In genomic region chr2:189002079-189002478, GRCh38 we compare ENCODE assay signal across 16 cellular contexts. TPM values are rescaled to one million over a fixed set of nuclear protein-coding genes. Genes with fewer than 3 reads are reported as not detected.
DNase-seq lines count a peak whose midpoint lies in the region; ATAC-seq, FAIRE-seq and TF ChIP-seq lines count a peak whose summit lies in the region.
"Had no signal": no experiment of that assay in that cellular context is flagged by ENCODE, and none has a peak within 500 bp of the region (broad histone marks: within the 10 kb centered on the region; RNA-seq: fewer than 3 reads in every experiment).

No MANE protein-coding gene starts in this region.

- TF ChIP-seq CTCF in PC-3 (conservative IDR thresholded peaks at IDR 0.05; ENCODE audit: low read depth, low read length) (no peak), bronchial epithelial cell (IDR thresholded peaks at IDR 0.05; ENCODE audit: insufficient read depth, low read length, severe bottlenecking) (no peak), osteocyte (IDR thresholded peaks at IDR 0.05) (no peak), WERI-Rb-1 (IDR thresholded peaks at IDR 0.05; ENCODE audit: low read depth, low read length) (no peak)

- intact Hi-C loops in PC-3 (cut with micrococcal nuclease), result no loop called here

- POLR2A ChIA-PET in PC-3 (lab: Charles Lee; ENCODE audit: unreplicated experiment), result interaction anchor here (0.7 kb wide), 1 partner anchor 22 kb away, joined by 7 read pairs; no protein-coding TSS in a partner anchor

- CTCF ChIA-PET in PC-3 (lab: Charles Lee), result no interaction called here

- H3K27me3 ChIP-seq in PC-3 (ENCODE audit: low read length) (no peaks in the 10 kb centered on the region), bronchial epithelial cell (ENCODE audit: control insufficient read depth, insufficient read depth, low read length) (no peaks in the 10 kb centered on the region), WERI-Rb-1 (ENCODE audit: insufficient read depth, low read depth, severe bottlenecking) (no peaks in the 10 kb centered on the region)

- peaks cover 33% of the 10 kb centered on the region for H3K4me1 ChIP-seq in PC-3 (ENCODE audit: insufficient read depth, low read length)

- DNase-seq in HCEC 1CT (peak; percentile 61), PC-3 (peak; percentile 89), bronchial epithelial cell (ENCODE audit: low read depth) (peak; percentile 73), osteocyte (ENCODE audit: extremely low spot score, unreplicated experiment) (no peak), NCI-H1105 treated with DMSO at 0.1 percent for 48 hours (lab: John Stamatoyannopoulos, UW) (no peak), hepatic stellate cell (ENCODE audit: low spot score) (no peak), NCI-H1694 (lab: John Stamatoyannopoulos, UW) (no peak), WERI-Rb-1 (no peak)
- DNase-seq: activated CD4-positive, alpha-beta T cell treated with anti-CD3 and anti-CD28 coated beads, Interleukin-2, amount 50 U/mL, for 4 hours; activated naive CD4-positive, alpha-beta T cell treated with anti-CD3 and anti-CD28 coated beads, Interleukin-2, amount 50 U/mL, for 16 hours; hippocampal formation; NCI-H510A; posterior cingulate gyrus; stimulated activated CD4-positive, alpha-beta T cell treated with anti-CD3 and anti-CD28 coated beads, Interleukin-2, amount 100 ng/mL, for 48 hours had no signal

- no TSS peak for BruUV-seq in PC-3 (replicated peaks; lab: Mats Ljungman, UMichigan)

- H3K9me2 ChIP-seq in PC-3 (replicated peaks; ENCODE audit: low read length), result peaks cover 4% of the 10 kb centered on the region; the same call in 1 of the 2 replicates

- no peaks in the 10 kb centered on the region for H3K27me3 Mint-ChIP-seq in osteocyte (ENCODE audit: unreplicated experiment)

- H3K4me2 ChIP-seq in PC-3 (ENCODE audit: low read length), result peak overlapping the region; percentile 11; the same call in 1 of the 2 replicates

- H3K4me3 Mint-ChIP-seq in osteocyte (ENCODE audit: unreplicated experiment), result no peak overlapping the region

- H3K27ac ChIP-seq in PC-3 (ENCODE audit: low read length), result peak overlapping the region; percentile 91
- H3K27ac ChIP-seq in WERI-Rb-1, result no peak overlapping the region

- H2AFZ ChIP-seq in PC-3 (ENCODE audit: low read length), result no peak overlapping the region

- ATAC-seq in PC-3, result peak; percentile 93
- ATAC-seq: GM12878 had no signal

- H3K4me3 ChIP-seq in PC-3 (ENCODE audit: low read length) (no peak overlapping the region), bronchial epithelial cell (ENCODE audit: low read depth, low read length) (no peak overlapping the region), WERI-Rb-1 (ENCODE audit: low read depth, low read length) (no peak overlapping the region)
- H3K4me3 ChIP-seq: GM12878, lung had no signal

- H3K9me3 ChIP-seq in PC-3 (ENCODE audit: low read length) (no peaks in the 10 kb centered on the region), WERI-Rb-1 (ENCODE audit: severe bottlenecking) (no peaks in the 10 kb centered on the region)

- H3K36me3 ChIP-seq in PC-3 (ENCODE audit: low read depth, low read length) (no peaks in the 10 kb centered on the region), bronchial epithelial cell (ENCODE audit: control insufficient read depth, insufficient read depth, low read length) (no peaks in the 10 kb centered on the region), WERI-Rb-1 (no peaks in the 10 kb centered on the region)

- H3K9ac ChIP-seq in PC-3 (ENCODE audit: low read length), result peak overlapping the region; percentile 26

- H3K27ac Mint-ChIP-seq in osteocyte (ENCODE audit: unreplicated experiment), result peak overlapping the region; percentile 86

- H3K4me1 Mint-ChIP-seq in osteocyte (ENCODE audit: unreplicated experiment), result peaks cover 45% of the 10 kb centered on the region

- no peaks in the 10 kb centered on the region for H3K9me3 Mint-ChIP-seq in osteocyte (ENCODE audit: unreplicated experiment)

- no peaks in the 10 kb centered on the region for H4K20me1 ChIP-seq in PC-3 (ENCODE audit: low read length)

- FAIRE-seq in bronchial epithelial cell (lab: Jason Lieb, UNC), result no peak
- FAIRE-seq: GM12878 had no signal

- no peaks in the 10 kb centered on the region for H3F3A ChIP-seq in PC-3 (ENCODE audit: low read length, unreplicated experiment)

- H3K79me2 ChIP-seq in PC-3 (ENCODE audit: low read length), result no peaks in the 10 kb centered on the region

- H3K36me3 Mint-ChIP-seq in osteocyte (ENCODE audit: unreplicated experiment), result peaks cover 71% of the 10 kb centered on the region

RNA-seq across cellular contexts. Expression of gene COL3A1, which starts 27.9 kb away (rescaled TPM):
- total RNA-seq in PC-3 (2014; rRNA removed), result 0.23 and 0.36 TPM in 2 replicates
- 1.4 and 43.4 TPM in 2 replicates for total RNA-seq in bronchial epithelial cell
- 7,546 and 8,171 TPM in 2 replicates for total RNA-seq in osteocyte

Comparison
In these comparisons a context has a peak if more than half of its experiments do, and no peak if none do; other contexts are left out.
1. DNase-seq: peak in HCEC 1CT (single experiment), PC-3 (single experiment) and bronchial epithelial cell (single experiment); none in osteocyte (single experiment), NCI-H1105 treated with DMSO at 0.1 percent for 48 hours (single experiment), hepatic stellate cell (single experiment), NCI-H1694 (single experiment) and WERI-Rb-1 (single experiment).
2. RNA of gene COL3A1, which starts 27.9 kb away (total RNA-seq): 7,546 to 8,171 TPM in osteocyte; 1.4 to 43.4 TPM in bronchial epithelial cell and 0.23 to 0.36 TPM in PC-3; every median in the first group is over 100 times any median in the second.